In the genomic region with DNA sequence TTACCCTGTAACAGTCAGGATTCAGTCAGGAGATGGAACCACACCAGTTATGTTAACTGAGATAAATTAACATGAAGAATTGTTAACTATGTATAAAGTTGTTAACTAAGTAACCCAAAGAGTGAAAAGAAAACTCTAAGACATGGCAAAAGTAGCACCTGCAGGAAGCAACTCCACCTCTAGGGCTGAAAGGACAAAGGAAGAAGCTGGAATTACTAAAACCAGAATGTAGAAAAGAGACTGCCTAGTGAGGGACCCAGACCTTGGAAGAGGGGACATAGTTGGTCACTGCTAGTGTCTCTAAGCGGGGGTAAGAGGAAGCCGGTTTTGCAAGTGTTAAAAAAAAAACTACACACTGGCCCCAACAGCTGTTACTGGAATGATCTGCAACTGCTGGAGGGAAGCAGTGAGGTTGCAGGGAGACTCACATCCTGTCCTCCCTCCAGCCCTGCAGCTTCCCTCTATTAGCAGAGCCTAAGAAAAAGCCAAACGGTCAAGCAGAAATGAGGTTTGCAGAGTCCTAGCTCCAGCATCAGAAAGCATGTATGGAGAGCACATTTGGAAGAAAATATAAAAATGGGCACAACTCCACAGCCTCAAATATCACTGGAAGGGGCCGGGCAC, we compare ENCODE assay signal across 1 cellular context.
TF ChIP-seq lines count a peak whose summit lies in the region.

No MANE protein-coding gene starts in this region.

TF ChIP-seq in endothelial cell of umbilical vein, 7 proteins besides CTCF, POLR2A, EP300 and RAD21:
- TF ChIP-seq EZH2 (IDR thresholded peaks at IDR 0.05; ENCODE audit: borderline replicate concordance, low read depth, low read length, severe bottlenecking): no peak
- TF ChIP-seq JUN (IDR thresholded peaks at IDR 0.05; ENCODE audit: borderline replicate concordance, insufficient read depth, insufficient read length, low read depth): no peak
- TF ChIP-seq, protein P1, sequence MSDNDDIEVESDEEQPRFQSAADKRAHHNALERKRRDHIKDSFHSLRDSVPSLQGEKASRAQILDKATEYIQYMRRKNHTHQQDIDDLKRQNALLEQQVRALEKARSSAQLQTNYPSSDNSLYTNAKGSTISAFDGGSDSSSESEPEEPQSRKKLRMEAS (IDR thresholded peaks at IDR 0.05; ENCODE audit: insufficient read depth, insufficient read length): no peak
- TF ChIP-seq GATA2 (IDR thresholded peaks at IDR 0.05; ENCODE audit: insufficient read depth, insufficient read length, low read depth, low read length): no peak
- TF ChIP-seq FOS (IDR thresholded peaks at IDR 0.05; ENCODE audit: borderline replicate concordance, insufficient read depth, low read length): no peak
- no peak for TF ChIP-seq MYC (IDR thresholded peaks at IDR 0.05; ENCODE audit: low read depth, low read length)
- no peak for TF ChIP-seq POLR2AphosphoS5 (IDR thresholded peaks at IDR 0.05; ENCODE audit: insufficient read depth, low read depth, low read length)
